ENCODE assay signal across 11 cellular contexts in the genomic region with DNA sequence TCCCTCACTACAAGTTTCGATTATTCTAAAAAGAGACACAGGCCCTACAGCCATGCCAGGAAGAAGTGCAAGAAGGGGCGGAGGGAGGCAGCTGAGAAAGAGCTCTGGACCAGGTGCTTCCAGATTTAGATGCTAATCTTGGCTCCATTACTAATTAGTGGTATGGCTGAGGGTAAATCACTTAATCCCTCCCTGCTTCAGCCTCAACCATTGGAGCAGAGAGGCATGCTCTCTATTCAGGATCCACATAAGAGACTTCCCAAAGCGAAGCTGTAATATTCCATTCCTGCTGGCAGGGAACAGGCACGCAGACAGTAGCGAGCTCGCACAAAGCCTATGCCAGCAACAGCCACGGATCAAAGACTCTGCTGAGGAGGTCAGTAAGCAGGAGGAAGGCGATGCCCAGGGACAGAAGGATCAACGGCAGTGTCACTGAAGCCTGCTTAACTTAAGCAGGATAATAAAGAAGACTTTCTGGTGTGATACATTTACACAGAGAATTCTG. TPM values are rescaled to one million over a fixed set of nuclear protein-coding genes. Genes with fewer than 3 reads are reported as not detected.
DNase-seq lines count a peak whose midpoint lies in the region; ATAC-seq and TF ChIP-seq lines count a peak whose summit lies in the region.
"Had no signal": no experiment of that assay in that cellular context is flagged by ENCODE, and none has a peak within 500 bp of the region (broad histone marks: within the 10 kb centered on the region; RNA-seq: fewer than 3 reads in every experiment).

No MANE protein-coding gene starts in this region.

- H3K4me3 ChIP-seq in fibroblast of villous mesenchyme (ENCODE audit: low read depth, low read length) (no peak overlapping the region), HAP-1 (no peak overlapping the region)
- H3K4me3 ChIP-seq: uterus had no signal

- H3K36me3 Mint-ChIP-seq in nephron (ENCODE audit: low read depth) = peaks cover 22% of the 10 kb centered on the region
- H3K36me3 Mint-ChIP-seq in stimulated activated naive B cell treated with anti-CD40 and anti-IgM and Interleukin-4, amounts not matched to agents 10 μg/mL and 1 μg/mL and 100 μg/mL, for 72 hours = no peaks in the 10 kb centered on the region

- H3K4me3 Mint-ChIP-seq in nephron = peak overlapping the region in 2 of 3 experiments; percentile 25 to 45
- H3K4me3 Mint-ChIP-seq in stimulated activated naive B cell treated with anti-CD40 and anti-IgM and Interleukin-4, amounts not matched to agents 10 μg/mL and 1 μg/mL and 100 μg/mL, for 72 hours = no peak overlapping the region
- H3K4me3 Mint-ChIP-seq: activated T-helper 1 cell treated with anti-CD3 and anti-CD28 coated beads, Interleukin-12 subunit alpha, Interleukin-12 subunit beta, Interleukin-2, Interleukin-4 antibody, amounts not matched to agents 30 ng/mL and 10 ng/mL and 1 ng/mL, durations not matched to agents 14 hours and 24 hours and 36 hours had no signal

- H3K36me3 ChIP-seq in HAP-1 (replicated peaks) = no peaks in the 10 kb centered on the region
- H3K36me3 ChIP-seq: uterus had no signal

- H3K9me3 Mint-ChIP-seq in nephron = no peaks in the 10 kb centered on the region
- H3K9me3 Mint-ChIP-seq in stimulated activated naive B cell treated with anti-CD40 and anti-IgM and Interleukin-4, amounts not matched to agents 10 μg/mL and 1 μg/mL and 100 μg/mL, for 72 hours = peaks cover 1 to 3% of the 10 kb centered on the region in 2 donors
- H3K9me3 Mint-ChIP-seq: activated T-helper 1 cell treated with anti-CD3 and anti-CD28 coated beads, Interleukin-12 subunit alpha, Interleukin-12 subunit beta, Interleukin-2, Interleukin-4 antibody, amounts not matched to agents 30 ng/mL and 10 ng/mL and 1 ng/mL, durations not matched to agents 14 hours and 24 hours and 36 hours had no signal

- in situ Hi-C loops in HAP-1 (cut with MboI; ENCODE audit: low sequenced_read_pairs) = no loop called here

- H3K4me1 Mint-ChIP-seq in nephron = peaks cover 36% of the 10 kb centered on the region
- H3K4me1 Mint-ChIP-seq in stimulated activated naive B cell treated with anti-CD40 and anti-IgM and Interleukin-4, amounts not matched to agents 10 μg/mL and 1 μg/mL and 100 μg/mL, for 72 hours = peaks cover 10 to 12% of the 10 kb centered on the region in 2 donors

- H3K9me3 ChIP-seq in HAP-1 = no peaks in the 10 kb centered on the region
- H3K9me3 ChIP-seq: uterus had no signal

- no peaks in the 10 kb centered on the region for H3K27me3 ChIP-seq in HAP-1 (ENCODE audit: low read depth)
- H3K27me3 ChIP-seq: uterus had no signal

- no peaks in the 10 kb centered on the region for H3K27me3 Mint-ChIP-seq in nephron (ENCODE audit: low read depth)
- peaks cover 21 to 41% of the 10 kb centered on the region in 2 donors for H3K27me3 Mint-ChIP-seq in stimulated activated naive B cell treated with anti-CD40 and anti-IgM and Interleukin-4, amounts not matched to agents 10 μg/mL and 1 μg/mL and 100 μg/mL, for 72 hours

- no peak for ATAC-seq in stimulated activated naive B cell treated with anti-CD40 and anti-IgM and Interleukin-4, amounts not matched to agents 10 μg/mL and 1 μg/mL and 100 μg/mL, for 72 hours (replicated peaks)

- DNase-seq in DMS79 treated with DMSO at 0.1 percent for 48 hours (lab: John Stamatoyannopoulos, UW) (peak; percentile 85), NCI-H524 (lab: John Stamatoyannopoulos, UW) (peak; percentile 98 to 99), fibroblast of villous mesenchyme (ENCODE audit: low read depth) (peak; percentile 36), SKM-1 (lab: John Stamatoyannopoulos, UW; ENCODE audit: unreplicated experiment) (no peak), inferior parietal cortex (ENCODE audit: extremely low spot score) (no peak), HAP-1 (ENCODE audit: low spot score in 2 of 2) (no peak)
- no peak for DNase-seq in stimulated activated naive B cell treated with anti-CD40 and anti-IgM and Interleukin-4, amounts not matched to agents 10 μg/mL and 1 μg/mL and 100 μg/mL, for 72 hours
- DNase-seq: NCI-H748 treated with DMSO at 0.1 percent for 48 hours, uterus had no signal

- no peak for TF ChIP-seq CTCF in fibroblast of villous mesenchyme (IDR thresholded peaks at IDR 0.05; ENCODE audit: insufficient read depth, low read depth, low read length)
- TF ChIP-seq CTCF in nephron (IDR thresholded peaks at IDR 0.05; ENCODE audit: unreplicated experiment in 3 of 3) = no peak

- H3K4me1 ChIP-seq in HAP-1 = no peaks in the 10 kb centered on the region

- H3K27ac Mint-ChIP-seq in nephron = peak overlapping the region; percentile 71 to 80 (median 77)
- H3K27ac Mint-ChIP-seq in stimulated activated naive B cell treated with anti-CD40 and anti-IgM and Interleukin-4, amounts not matched to agents 10 μg/mL and 1 μg/mL and 100 μg/mL, for 72 hours = no peak overlapping the region
- H3K27ac Mint-ChIP-seq: activated T-helper 1 cell treated with anti-CD3 and anti-CD28 coated beads, Interleukin-12 subunit alpha, Interleukin-12 subunit beta, Interleukin-2, Interleukin-4 antibody, amounts not matched to agents 30 ng/mL and 10 ng/mL and 1 ng/mL, durations not matched to agents 14 hours and 24 hours and 36 hours had no signal

RNA-seq across cellular contexts. Expression of gene LIFR, which starts 24.2 kb away (rescaled TPM):
- 30.3 and 40.2 TPM in 2 replicates for total RNA-seq in fibroblast of villous mesenchyme

Comparison
In these comparisons a context has a peak if more than half of its experiments do, and no peak if none do; other contexts are left out.
1. DNase-seq: peak in DMS79 treated with DMSO at 0.1 percent for 48 hours (single experiment), NCI-H524 (2 of 2) and fibroblast of villous mesenchyme (single experiment); none in SKM-1 (single experiment), inferior parietal cortex (single experiment), HAP-1 (0 of 2) and stimulated activated naive B cell treated with anti-CD40 and anti-IgM and Interleukin-4, amounts not matched to agents 10 μg/mL and 1 μg/mL and 100 μg/mL, for 72 hours (single experiment).
2. H3K4me3 Mint-ChIP-seq: peak in nephron (2 of 3); none in stimulated activated naive B cell treated with anti-CD40 and anti-IgM and Interleukin-4, amounts not matched to agents 10 μg/mL and 1 μg/mL and 100 μg/mL, for 72 hours (0 of 2).